Comparison of ENCODE assay signal across 1 cellular context in the genomic region with DNA sequence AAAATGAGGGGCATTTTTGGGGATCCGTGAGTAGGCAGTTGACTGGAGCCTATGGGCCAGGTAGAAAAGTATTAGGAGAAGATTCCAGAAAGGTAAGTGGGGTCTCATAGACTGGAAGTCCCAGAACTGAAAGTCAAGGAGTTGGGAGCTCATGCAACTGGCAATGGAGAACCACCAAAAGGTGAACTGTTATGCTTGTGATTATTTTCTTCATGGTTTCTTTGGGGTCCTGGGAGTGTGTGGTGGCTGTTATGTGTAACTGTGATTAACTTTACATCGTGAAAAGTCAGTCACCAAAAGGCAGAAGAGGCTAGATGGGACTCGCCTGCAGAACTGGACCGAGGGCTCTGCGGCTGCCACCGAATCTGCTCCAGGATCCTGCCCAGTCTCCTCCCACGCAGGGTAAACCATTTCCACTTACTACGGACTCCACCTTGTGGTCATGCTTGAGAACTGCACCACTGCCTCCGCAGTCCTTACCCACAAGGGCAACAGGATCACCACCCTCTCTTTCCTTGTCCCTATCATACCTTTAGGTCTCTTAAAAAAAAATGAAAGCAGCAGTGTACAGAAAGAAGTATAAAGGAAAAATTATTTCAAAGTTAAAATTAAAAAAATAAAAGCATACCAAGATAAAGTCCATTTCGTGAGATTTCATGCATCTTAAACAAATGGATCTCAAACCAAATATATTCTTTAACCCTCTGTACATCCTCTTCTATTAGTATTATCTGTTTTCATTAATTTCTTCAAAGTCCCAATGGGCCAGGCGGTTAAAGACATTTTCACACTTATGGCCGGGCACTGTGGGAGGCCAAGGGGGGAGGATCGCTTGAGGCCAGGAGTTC.
TF ChIP-seq lines count a peak whose summit lies in the region.

No MANE protein-coding gene starts in this region.

TF ChIP-seq in HepG2, 621 proteins besides CTCF, POLR2A, EP300 and RAD21 (continued from another document):
- TF ChIP-seq, protein P1, sequence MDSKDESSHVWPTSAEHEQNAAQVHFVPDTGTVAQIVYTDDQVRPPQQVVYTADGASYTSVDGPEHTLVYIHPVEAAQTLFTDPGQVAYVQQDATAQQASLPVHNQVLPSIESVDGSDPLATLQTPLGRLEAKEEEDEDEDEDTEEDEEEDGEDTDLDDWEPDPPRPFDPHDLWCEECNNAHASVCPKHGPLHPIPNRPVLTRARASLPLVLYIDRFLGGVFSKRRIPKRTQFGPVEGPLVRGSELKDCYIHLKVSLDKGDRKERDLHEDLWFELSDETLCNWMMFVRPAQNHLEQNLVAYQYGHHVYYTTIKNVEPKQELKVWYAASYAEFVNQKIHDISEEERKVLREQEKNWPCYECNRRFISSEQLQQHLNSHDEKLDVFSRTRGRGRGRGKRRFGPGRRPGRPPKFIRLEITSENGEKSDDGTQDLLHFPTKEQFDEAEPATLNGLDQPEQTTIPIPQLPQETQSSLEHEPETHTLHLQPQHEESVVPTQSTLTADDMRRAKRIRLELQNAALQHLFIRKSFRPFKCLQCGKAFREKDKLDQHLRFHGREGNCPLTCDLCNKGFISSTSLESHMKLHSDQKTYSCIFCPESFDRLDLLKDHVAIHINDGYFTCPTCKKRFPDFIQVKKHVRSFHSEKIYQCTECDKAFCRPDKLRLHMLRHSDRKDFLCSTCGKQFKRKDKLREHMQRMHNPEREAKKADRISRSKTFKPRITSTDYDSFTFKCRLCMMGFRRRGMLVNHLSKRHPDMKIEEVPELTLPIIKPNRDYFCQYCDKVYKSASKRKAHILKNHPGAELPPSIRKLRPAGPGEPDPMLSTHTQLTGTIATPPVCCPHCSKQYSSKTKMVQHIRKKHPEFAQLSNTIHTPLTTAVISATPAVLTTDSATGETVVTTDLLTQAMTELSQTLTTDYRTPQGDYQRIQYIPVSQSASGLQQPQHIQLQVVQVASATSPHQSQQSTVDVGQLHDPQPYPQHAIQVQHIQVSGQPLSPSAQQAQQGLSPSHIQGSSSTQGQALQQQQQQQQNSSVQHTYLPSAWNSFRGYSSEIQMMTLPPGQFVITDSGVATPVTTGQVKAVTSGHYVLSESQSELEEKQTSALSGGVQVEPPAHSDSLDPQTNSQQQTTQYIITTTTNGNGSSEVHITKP (CRISPR knock-in tag; IDR thresholded peaks at IDR 0.05; ENCODE audit: low read depth): 0 out of 2 replicates have a peak, but pooled peaks have one; percentile 52
- no peak for TF ChIP-seq NR2F6 (IDR thresholded peaks at IDR 0.05)
- peak; percentile 62; the same call in 1 of the 2 replicates for TF ChIP-seq NR2F6 (CRISPR knock-in tag; IDR thresholded peaks at IDR 0.05)
- TF ChIP-seq, protein P2, sequence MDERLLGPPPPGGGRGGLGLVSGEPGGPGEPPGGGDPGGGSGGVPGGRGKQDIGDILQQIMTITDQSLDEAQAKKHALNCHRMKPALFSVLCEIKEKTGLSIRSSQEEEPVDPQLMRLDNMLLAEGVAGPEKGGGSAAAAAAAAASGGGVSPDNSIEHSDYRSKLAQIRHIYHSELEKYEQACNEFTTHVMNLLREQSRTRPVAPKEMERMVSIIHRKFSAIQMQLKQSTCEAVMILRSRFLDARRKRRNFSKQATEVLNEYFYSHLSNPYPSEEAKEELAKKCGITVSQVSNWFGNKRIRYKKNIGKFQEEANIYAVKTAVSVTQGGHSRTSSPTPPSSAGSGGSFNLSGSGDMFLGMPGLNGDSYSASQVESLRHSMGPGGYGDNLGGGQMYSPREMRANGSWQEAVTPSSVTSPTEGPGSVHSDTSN (CRISPR knock-in tag; IDR thresholded peaks at IDR 0.05): no peak
- no peak for TF ChIP-seq HCFC1 (IDR thresholded peaks at IDR 0.05; ENCODE audit: low read depth, low read length)
- TF ChIP-seq ZNF749 (CRISPR knock-in tag; IDR thresholded peaks at IDR 0.05; ENCODE audit: borderline replicate concordance): no peak
- TF ChIP-seq KMT2A (CRISPR knock-in tag; IDR thresholded peaks at IDR 0.05): peak; percentile 68; the same call in 1 of the 2 replicates
- TF ChIP-seq ETV6 (CRISPR knock-in tag; conservative IDR thresholded peaks at IDR 0.05): 0 out of 2 replicates have a peak, but pooled peaks have one; percentile 28
- no peak for TF ChIP-seq WIZ (CRISPR knock-in tag; IDR thresholded peaks at IDR 0.05)
- TF ChIP-seq SOX6 (IDR thresholded peaks at IDR 0.05): no peak
- peak; percentile 34; the same call in 1 of the 2 replicates for TF ChIP-seq SOX6 (CRISPR knock-in tag; IDR thresholded peaks at IDR 0.05)
- TF ChIP-seq ZNF350 (CRISPR knock-in tag; IDR thresholded peaks at IDR 0.05; ENCODE audit: borderline replicate concordance, low read depth): peak; percentile 37; the same call in 1 of the 2 replicates
- TF ChIP-seq IKZF1 (IDR thresholded peaks at IDR 0.05): no peak
- TF ChIP-seq, protein P3, sequence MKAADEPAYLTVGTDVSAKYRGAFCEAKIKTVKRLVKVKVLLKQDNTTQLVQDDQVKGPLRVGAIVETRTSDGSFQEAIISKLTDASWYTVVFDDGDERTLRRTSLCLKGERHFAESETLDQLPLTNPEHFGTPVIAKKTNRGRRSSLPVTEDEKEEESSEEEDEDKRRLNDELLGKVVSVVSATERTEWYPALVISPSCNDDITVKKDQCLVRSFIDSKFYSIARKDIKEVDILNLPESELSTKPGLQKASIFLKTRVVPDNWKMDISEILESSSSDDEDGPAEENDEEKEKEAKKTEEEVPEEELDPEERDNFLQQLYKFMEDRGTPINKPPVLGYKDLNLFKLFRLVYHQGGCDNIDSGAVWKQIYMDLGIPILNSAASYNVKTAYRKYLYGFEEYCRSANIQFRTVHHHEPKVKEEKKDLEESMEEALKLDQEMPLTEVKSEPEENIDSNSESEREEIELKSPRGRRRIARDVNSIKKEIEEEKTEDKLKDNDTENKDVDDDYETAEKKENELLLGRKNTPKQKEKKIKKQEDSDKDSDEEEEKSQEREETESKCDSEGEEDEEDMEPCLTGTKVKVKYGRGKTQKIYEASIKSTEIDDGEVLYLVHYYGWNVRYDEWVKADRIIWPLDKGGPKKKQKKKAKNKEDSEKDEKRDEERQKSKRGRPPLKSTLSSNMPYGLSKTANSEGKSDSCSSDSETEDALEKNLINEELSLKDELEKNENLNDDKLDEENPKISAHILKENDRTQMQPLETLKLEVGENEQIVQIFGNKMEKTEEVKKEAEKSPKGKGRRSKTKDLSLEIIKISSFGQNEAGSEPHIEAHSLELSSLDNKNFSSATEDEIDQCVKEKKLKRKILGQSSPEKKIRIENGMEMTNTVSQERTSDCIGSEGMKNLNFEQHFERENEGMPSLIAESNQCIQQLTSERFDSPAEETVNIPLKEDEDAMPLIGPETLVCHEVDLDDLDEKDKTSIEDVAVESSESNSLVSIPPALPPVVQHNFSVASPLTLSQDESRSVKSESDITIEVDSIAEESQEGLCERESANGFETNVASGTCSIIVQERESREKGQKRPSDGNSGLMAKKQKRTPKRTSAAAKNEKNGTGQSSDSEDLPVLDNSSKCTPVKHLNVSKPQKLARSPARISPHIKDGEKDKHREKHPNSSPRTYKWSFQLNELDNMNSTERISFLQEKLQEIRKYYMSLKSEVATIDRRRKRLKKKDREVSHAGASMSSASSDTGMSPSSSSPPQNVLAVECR (CRISPR knock-in tag; IDR thresholded peaks at IDR 0.05; ENCODE audit: borderline replicate concordance): peak; percentile 58; the same call in 1 of the 2 replicates
- peak; percentile 76 for TF ChIP-seq ELF3 (CRISPR knock-in tag; IDR thresholded peaks at IDR 0.05)
